20 cellular contexts compared by ENCODE assay signal in genomic region chr5:14109771-14110170, GRCh38. TPM values are rescaled to one million over a fixed set of nuclear protein-coding genes. Genes with fewer than 3 reads are reported as not detected.
DNase-seq lines count a peak whose midpoint lies in the region; ATAC-seq and TF ChIP-seq lines count a peak whose summit lies in the region.
"Had no signal": no experiment of that assay in that cellular context is flagged by ENCODE, and none has a peak within 500 bp of the region (broad histone marks: within the 10 kb centered on the region; RNA-seq: fewer than 3 reads in every experiment).

No MANE protein-coding gene starts in this region.

- peaks cover 14% of the 10 kb centered on the region for H3K9me3 Mint-ChIP-seq in HFFc6
- H3K9me3 Mint-ChIP-seq in stimulated activated effector memory CD8-positive, alpha-beta T cell treated with anti-CD3 and anti-CD28 coated beads, Interleukin-12 subunit alpha, Interleukin-12 subunit beta, amount 100 ng/mL, for 72 hours = peaks cover 3% of the 10 kb centered on the region

- peaks cover 9% of the 10 kb centered on the region for H3K9me3 ChIP-seq in adipocyte (ENCODE audit: control insufficient read depth, low read length)
- H3K9me3 ChIP-seq: esophagus muscularis mucosa, HAP-1, heart left ventricle, left ventricle myocardium inferior, mucosa of descending colon, neutrophil, SJCRH30, upper lobe of right lung had no signal

- TF ChIP-seq CTCF in HFFc6 (IDR thresholded peaks at IDR 0.05) (no peak), fibroblast of the aortic adventitia (IDR thresholded peaks at IDR 0.05; ENCODE audit: insufficient read depth, low read length) (no peak)

- H3K9ac ChIP-seq in adipocyte (ENCODE audit: low read length) = peak overlapping the region; percentile 81

- H3K27me3 ChIP-seq in adipocyte (replicated peaks; ENCODE audit: control insufficient read depth, insufficient read depth, low read length) = no peaks in the 10 kb centered on the region
- H3K27me3 ChIP-seq: esophagus muscularis mucosa, heart left ventricle, SJCRH30, upper lobe of right lung had no signal

- peaks cover 23% of the 10 kb centered on the region for H3K36me3 Mint-ChIP-seq in HFFc6 (ENCODE audit: low read depth)
- H3K36me3 Mint-ChIP-seq in stimulated activated effector memory CD8-positive, alpha-beta T cell treated with anti-CD3 and anti-CD28 coated beads, Interleukin-12 subunit alpha, Interleukin-12 subunit beta, amount 100 ng/mL, for 72 hours = no peaks in the 10 kb centered on the region

- H3K4me1 Mint-ChIP-seq in HFFc6 (ENCODE audit: low read depth) = peaks cover 86% of the 10 kb centered on the region
- H3K4me1 Mint-ChIP-seq in stimulated activated effector memory CD8-positive, alpha-beta T cell treated with anti-CD3 and anti-CD28 coated beads, Interleukin-12 subunit alpha, Interleukin-12 subunit beta, amount 100 ng/mL, for 72 hours = peaks cover 14% of the 10 kb centered on the region

- H3K27me3 Mint-ChIP-seq in HFFc6 (ENCODE audit: insufficient read depth) = peaks cover 2% of the 10 kb centered on the region; the same call in 1 of the 2 replicates
- H3K27me3 Mint-ChIP-seq: B cell had no signal

- H3K27ac Mint-ChIP-seq in HFFc6 = peak overlapping the region; percentile 94
- no peak overlapping the region for H3K27ac Mint-ChIP-seq in stimulated activated effector memory CD8-positive, alpha-beta T cell treated with anti-CD3 and anti-CD28 coated beads, Interleukin-12 subunit alpha, Interleukin-12 subunit beta, amount 100 ng/mL, for 72 hours
- H3K27ac Mint-ChIP-seq: B cell had no signal

- H3K4me3 Mint-ChIP-seq in HFFc6 = peak overlapping the region; percentile 25; the same call in 1 of the 2 replicates
- peak overlapping the region; percentile 28 for H3K4me3 Mint-ChIP-seq in stimulated activated effector memory CD8-positive, alpha-beta T cell treated with anti-CD3 and anti-CD28 coated beads, Interleukin-12 subunit alpha, Interleukin-12 subunit beta, amount 100 ng/mL, for 72 hours

- no peak for DNase-seq in HFFc6
- DNase-seq in adipocyte (ENCODE audit: low read depth) = no peak
- peak; percentile 39 for DNase-seq in fibroblast of the aortic adventitia (ENCODE audit: low read depth)
- DNase-seq in stimulated activated effector memory CD8-positive, alpha-beta T cell treated with anti-CD3 and anti-CD28 coated beads, Interleukin-12 subunit alpha, Interleukin-12 subunit beta, amount 100 ng/mL, for 72 hours (ENCODE audit: low spot score in 2 of 2) = no peak
- DNase-seq in NCI-H2196 treated with DMSO at 0.1 percent for 48 hours (lab: John Stamatoyannopoulos, UW; ENCODE audit: unreplicated experiment) = no peak
- DNase-seq in HPDE6-E6E7 (ENCODE audit: extremely low spot score) = no peak
- DNase-seq: activated CD4-positive, alpha-beta T cell treated with anti-CD3 and anti-CD28 coated beads, Interleukin-2, amount 50 U/mL, for 1 hour; effector CD4-positive, alpha-beta T cell; left ventricle myocardium inferior; mucosa of descending colon; NCI-H1436 treated with DMSO at 0.1 percent for 48 hours; SJCRH30; upper lobe of right lung had no signal

- peaks cover 39% of the 10 kb centered on the region for H3K4me1 ChIP-seq in adipocyte (ENCODE audit: control insufficient read depth, insufficient read depth, low read length)

- no peaks in the 10 kb centered on the region for H3K36me3 ChIP-seq in adipocyte (ENCODE audit: control insufficient read depth, insufficient read depth, low read length, severe bottlenecking)
- H3K36me3 ChIP-seq: esophagus muscularis mucosa, HAP-1, heart left ventricle, left ventricle myocardium inferior, neutrophil, SJCRH30, upper lobe of right lung had no signal

- H3K4me3 ChIP-seq in adipocyte (ENCODE audit: low read length) (peak overlapping the region; percentile 77), fibroblast of the aortic adventitia (ENCODE audit: low read depth, low read length) (no peak overlapping the region)
- H3K4me3 ChIP-seq: esophagus muscularis mucosa, HAP-1, heart left ventricle, left ventricle myocardium inferior, mucosa of descending colon, SJCRH30, smooth muscle cell, upper lobe of right lung had no signal

- no peak for ATAC-seq in stimulated activated effector memory CD8-positive, alpha-beta T cell treated with anti-CD3 and anti-CD28 coated beads, Interleukin-12 subunit alpha, Interleukin-12 subunit beta, amount 100 ng/mL, for 72 hours
- ATAC-seq in HG03342 (IDR thresholded peaks at IDR 0.05; ENCODE audit: unreplicated experiment) = no peak
- ATAC-seq: mucosa of descending colon, upper lobe of right lung had no signal

RNA-seq across cellular contexts. Expression of gene TRIO, which starts 33.4 kb away (rescaled TPM):
- total RNA-seq in HFFc6 (2021; fragmentation: NEBNext Ultra II Directional; extraction: Animal tissue kit (Norgen Biotek cat#: 25700)) = 100 to 1,000 TPM; 167 to 219 (median 190) TPM
- total RNA-seq in fibroblast of the aortic adventitia (ENCODE audit: low replicate concordance) = 211 and 222 TPM in 2 replicates
